Comparison of ENCODE assay signal across 1 cellular context in the genomic region with DNA sequence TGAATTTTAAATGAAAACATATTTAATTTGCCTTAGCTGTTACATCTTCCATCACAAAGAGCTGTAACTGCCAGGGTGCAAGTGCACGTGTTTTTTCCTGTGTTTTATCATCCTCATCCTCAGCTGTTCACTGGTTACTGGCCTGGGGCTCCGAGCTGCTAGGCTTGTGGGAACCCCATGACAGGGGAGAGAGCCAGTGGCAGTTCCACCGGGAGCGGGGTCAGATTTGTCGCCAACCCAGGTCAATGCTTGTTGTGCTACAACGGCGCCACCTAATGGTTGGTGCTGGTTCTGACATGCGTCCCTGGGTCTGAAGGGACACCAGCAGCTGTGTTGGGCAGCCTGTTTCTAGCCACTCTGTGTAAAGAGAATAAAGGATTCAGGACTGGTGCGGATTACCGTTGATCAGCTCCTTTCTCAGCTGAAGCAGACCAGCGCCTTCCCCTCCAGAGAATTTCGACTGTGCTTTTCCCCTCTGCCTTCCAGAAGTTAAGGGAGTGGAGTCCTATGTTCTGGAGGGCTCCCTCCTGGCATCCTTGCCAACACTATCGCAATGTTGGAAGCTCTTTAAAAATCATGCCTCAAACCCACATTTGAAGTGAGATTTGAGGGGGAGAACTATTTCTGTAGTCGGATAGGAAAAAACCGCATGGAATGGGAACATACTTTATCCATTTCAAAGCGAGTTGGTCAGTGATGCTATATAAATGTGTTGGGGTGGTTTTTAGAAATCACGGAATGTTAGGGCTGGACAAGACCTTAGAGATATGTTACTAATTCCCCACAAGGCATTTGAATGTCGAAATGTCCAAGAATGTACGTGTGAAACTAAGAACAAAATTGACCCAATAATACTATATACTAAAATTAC.
TF ChIP-seq lines count a peak whose summit lies in the region.

No MANE protein-coding gene starts in this region.

TF ChIP-seq in HepG2, 621 proteins besides CTCF, POLR2A, EP300 and RAD21 (continued from another document and continues in another):
- TF ChIP-seq, protein P1, sequence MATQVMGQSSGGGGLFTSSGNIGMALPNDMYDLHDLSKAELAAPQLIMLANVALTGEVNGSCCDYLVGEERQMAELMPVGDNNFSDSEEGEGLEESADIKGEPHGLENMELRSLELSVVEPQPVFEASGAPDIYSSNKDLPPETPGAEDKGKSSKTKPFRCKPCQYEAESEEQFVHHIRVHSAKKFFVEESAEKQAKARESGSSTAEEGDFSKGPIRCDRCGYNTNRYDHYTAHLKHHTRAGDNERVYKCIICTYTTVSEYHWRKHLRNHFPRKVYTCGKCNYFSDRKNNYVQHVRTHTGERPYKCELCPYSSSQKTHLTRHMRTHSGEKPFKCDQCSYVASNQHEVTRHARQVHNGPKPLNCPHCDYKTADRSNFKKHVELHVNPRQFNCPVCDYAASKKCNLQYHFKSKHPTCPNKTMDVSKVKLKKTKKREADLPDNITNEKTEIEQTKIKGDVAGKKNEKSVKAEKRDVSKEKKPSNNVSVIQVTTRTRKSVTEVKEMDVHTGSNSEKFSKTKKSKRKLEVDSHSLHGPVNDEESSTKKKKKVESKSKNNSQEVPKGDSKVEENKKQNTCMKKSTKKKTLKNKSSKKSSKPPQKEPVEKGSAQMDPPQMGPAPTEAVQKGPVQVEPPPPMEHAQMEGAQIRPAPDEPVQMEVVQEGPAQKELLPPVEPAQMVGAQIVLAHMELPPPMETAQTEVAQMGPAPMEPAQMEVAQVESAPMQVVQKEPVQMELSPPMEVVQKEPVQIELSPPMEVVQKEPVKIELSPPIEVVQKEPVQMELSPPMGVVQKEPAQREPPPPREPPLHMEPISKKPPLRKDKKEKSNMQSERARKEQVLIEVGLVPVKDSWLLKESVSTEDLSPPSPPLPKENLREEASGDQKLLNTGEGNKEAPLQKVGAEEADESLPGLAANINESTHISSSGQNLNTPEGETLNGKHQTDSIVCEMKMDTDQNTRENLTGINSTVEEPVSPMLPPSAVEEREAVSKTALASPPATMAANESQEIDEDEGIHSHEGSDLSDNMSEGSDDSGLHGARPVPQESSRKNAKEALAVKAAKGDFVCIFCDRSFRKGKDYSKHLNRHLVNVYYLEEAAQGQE (IDR thresholded peaks at IDR 0.05; ENCODE audit: borderline replicate concordance in 1 of 2, low read depth in 1 of 2, low read length in 2 of 2), result no peak
- TF ChIP-seq NR2C2 (CRISPR knock-in tag; IDR thresholded peaks at IDR 0.05; ENCODE audit: borderline replicate concordance) (peak; percentile 43; the same call in 1 of the 2 replicates), FOSL2 (CRISPR knock-in tag; IDR thresholded peaks at IDR 0.05) (peak; percentile 61), KDM3A (CRISPR knock-in tag; IDR thresholded peaks at IDR 0.05; ENCODE audit: low read depth) (peak; percentile 60; the same call in 1 of the 2 replicates), SALL2 (CRISPR knock-in tag; IDR thresholded peaks at IDR 0.05) (0 out of 2 replicates have a peak, but pooled peaks have one; percentile 55), ZNF768 (CRISPR knock-in tag; IDR thresholded peaks at IDR 0.05) (peak; percentile 43; the same call in 1 of the 2 replicates), KDM6A (CRISPR knock-in tag; IDR thresholded peaks at IDR 0.05; ENCODE audit: low read depth) (no peak), HNRNPLL (IDR thresholded peaks at IDR 0.05; ENCODE audit: low read depth, low read length, poor library complexity, severe bottlenecking) (no peak), ZNF205 (CRISPR knock-in tag; IDR thresholded peaks at IDR 0.05) (peak; percentile 60; the same call in 1 of the 2 replicates), ZNF672 (CRISPR knock-in tag; IDR thresholded peaks at IDR 0.05) (no peak), MED8 (CRISPR knock-in tag; IDR thresholded peaks at IDR 0.05; ENCODE audit: insufficient replicate concordance) (no peak), ZNF777 (CRISPR knock-in tag; IDR thresholded peaks at IDR 0.05) (peak; percentile 27; the same call in 1 of the 2 replicates), NCOA1 (CRISPR knock-in tag; IDR thresholded peaks at IDR 0.05) (no peak), NKX3-1 (CRISPR knock-in tag; IDR thresholded peaks at IDR 0.05) (no peak), KLF9 (CRISPR knock-in tag; IDR thresholded peaks at IDR 0.05; ENCODE audit: low read depth) (no peak), HNF4A (CRISPR knock-in tag; IDR thresholded peaks at IDR 0.05) (peak; percentile 41; the same call in 1 of the 2 replicates), THAP7 (CRISPR knock-in tag; IDR thresholded peaks at IDR 0.05) (no peak), MXD4 (CRISPR knock-in tag; IDR thresholded peaks at IDR 0.05) (no peak), ZNF562 (CRISPR knock-in tag; IDR thresholded peaks at IDR 0.05; ENCODE audit: borderline replicate concordance) (no peak), ZMYM3 (CRISPR knock-in tag; IDR thresholded peaks at IDR 0.05) (peak; percentile 50; the same call in 1 of the 2 replicates), POGZ (CRISPR knock-in tag; IDR thresholded peaks at IDR 0.05) (0 out of 2 replicates have a peak, but pooled peaks have one; percentile 28), ZNF83 (CRISPR knock-in tag; IDR thresholded peaks at IDR 0.05; ENCODE audit: borderline replicate concordance) (no peak), MYC (CRISPR knock-in tag; IDR thresholded peaks at IDR 0.05; ENCODE audit: borderline replicate concordance) (peak; percentile 46; the same call in 1 of the 2 replicates), GATAD2A (CRISPR knock-in tag; IDR thresholded peaks at IDR 0.05) (peak; percentile 55), ZNF142 (CRISPR knock-in tag; IDR thresholded peaks at IDR 0.05) (0 out of 2 replicates have a peak, but pooled peaks have one; percentile 30)
- TF ChIP-seq, protein P2, sequence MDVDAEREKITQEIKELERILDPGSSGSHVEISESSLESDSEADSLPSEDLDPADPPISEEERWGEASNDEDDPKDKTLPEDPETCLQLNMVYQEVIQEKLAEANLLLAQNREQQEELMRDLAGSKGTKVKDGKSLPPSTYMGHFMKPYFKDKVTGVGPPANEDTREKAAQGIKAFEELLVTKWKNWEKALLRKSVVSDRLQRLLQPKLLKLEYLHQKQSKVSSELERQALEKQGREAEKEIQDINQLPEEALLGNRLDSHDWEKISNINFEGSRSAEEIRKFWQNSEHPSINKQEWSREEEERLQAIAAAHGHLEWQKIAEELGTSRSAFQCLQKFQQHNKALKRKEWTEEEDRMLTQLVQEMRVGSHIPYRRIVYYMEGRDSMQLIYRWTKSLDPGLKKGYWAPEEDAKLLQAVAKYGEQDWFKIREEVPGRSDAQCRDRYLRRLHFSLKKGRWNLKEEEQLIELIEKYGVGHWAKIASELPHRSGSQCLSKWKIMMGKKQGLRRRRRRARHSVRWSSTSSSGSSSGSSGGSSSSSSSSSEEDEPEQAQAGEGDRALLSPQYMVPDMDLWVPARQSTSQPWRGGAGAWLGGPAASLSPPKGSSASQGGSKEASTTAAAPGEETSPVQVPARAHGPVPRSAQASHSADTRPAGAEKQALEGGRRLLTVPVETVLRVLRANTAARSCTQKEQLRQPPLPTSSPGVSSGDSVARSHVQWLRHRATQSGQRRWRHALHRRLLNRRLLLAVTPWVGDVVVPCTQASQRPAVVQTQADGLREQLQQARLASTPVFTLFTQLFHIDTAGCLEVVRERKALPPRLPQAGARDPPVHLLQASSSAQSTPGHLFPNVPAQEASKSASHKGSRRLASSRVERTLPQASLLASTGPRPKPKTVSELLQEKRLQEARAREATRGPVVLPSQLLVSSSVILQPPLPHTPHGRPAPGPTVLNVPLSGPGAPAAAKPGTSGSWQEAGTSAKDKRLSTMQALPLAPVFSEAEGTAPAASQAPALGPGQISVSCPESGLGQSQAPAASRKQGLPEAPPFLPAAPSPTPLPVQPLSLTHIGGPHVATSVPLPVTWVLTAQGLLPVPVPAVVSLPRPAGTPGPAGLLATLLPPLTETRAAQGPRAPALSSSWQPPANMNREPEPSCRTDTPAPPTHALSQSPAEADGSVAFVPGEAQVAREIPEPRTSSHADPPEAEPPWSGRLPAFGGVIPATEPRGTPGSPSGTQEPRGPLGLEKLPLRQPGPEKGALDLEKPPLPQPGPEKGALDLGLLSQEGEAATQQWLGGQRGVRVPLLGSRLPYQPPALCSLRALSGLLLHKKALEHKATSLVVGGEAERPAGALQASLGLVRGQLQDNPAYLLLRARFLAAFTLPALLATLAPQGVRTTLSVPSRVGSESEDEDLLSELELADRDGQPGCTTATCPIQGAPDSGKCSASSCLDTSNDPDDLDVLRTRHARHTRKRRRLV (CRISPR knock-in tag; IDR thresholded peaks at IDR 0.05), result no peak
- TF ChIP-seq, protein P3, sequence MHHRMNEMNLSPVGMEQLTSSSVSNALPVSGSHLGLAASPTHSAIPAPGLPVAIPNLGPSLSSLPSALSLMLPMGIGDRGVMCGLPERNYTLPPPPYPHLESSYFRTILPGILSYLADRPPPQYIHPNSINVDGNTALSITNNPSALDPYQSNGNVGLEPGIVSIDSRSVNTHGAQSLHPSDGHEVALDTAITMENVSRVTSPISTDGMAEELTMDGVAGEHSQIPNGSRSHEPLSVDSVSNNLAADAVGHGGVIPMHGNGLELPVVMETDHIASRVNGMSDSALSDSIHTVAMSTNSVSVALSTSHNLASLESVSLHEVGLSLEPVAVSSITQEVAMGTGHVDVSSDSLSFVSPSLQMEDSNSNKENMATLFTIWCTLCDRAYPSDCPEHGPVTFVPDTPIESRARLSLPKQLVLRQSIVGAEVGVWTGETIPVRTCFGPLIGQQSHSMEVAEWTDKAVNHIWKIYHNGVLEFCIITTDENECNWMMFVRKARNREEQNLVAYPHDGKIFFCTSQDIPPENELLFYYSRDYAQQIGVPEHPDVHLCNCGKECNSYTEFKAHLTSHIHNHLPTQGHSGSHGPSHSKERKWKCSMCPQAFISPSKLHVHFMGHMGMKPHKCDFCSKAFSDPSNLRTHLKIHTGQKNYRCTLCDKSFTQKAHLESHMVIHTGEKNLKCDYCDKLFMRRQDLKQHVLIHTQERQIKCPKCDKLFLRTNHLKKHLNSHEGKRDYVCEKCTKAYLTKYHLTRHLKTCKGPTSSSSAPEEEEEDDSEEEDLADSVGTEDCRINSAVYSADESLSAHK (CRISPR knock-in tag; IDR thresholded peaks at IDR 0.05; ENCODE audit: borderline replicate concordance), result no peak
- TF ChIP-seq, protein P4, sequence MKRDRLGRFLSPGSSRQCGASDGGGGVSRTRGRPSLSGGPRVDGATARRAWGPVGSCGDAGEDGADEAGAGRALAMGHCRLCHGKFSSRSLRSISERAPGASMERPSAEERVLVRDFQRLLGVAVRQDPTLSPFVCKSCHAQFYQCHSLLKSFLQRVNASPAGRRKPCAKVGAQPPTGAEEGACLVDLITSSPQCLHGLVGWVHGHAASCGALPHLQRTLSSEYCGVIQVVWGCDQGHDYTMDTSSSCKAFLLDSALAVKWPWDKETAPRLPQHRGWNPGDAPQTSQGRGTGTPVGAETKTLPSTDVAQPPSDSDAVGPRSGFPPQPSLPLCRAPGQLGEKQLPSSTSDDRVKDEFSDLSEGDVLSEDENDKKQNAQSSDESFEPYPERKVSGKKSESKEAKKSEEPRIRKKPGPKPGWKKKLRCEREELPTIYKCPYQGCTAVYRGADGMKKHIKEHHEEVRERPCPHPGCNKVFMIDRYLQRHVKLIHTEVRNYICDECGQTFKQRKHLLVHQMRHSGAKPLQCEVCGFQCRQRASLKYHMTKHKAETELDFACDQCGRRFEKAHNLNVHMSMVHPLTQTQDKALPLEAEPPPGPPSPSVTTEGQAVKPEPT (CRISPR knock-in tag; IDR thresholded peaks at IDR 0.05; ENCODE audit: low read depth), result 0 out of 2 replicates have a peak, but pooled peaks have one; percentile 60
- TF ChIP-seq, protein P5, sequence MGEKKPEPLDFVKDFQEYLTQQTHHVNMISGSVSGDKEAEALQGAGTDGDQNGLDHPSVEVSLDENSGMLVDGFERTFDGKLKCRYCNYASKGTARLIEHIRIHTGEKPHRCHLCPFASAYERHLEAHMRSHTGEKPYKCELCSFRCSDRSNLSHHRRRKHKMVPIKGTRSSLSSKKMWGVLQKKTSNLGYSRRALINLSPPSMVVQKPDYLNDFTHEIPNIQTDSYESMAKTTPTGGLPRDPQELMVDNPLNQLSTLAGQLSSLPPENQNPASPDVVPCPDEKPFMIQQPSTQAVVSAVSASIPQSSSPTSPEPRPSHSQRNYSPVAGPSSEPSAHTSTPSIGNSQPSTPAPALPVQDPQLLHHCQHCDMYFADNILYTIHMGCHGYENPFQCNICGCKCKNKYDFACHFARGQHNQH (CRISPR knock-in tag; IDR thresholded peaks at IDR 0.05), result peak; percentile 85; the same call in 1 of the 2 replicates
